Comparison of ENCODE assay signal across 17 cellular contexts in the genomic region with DNA sequence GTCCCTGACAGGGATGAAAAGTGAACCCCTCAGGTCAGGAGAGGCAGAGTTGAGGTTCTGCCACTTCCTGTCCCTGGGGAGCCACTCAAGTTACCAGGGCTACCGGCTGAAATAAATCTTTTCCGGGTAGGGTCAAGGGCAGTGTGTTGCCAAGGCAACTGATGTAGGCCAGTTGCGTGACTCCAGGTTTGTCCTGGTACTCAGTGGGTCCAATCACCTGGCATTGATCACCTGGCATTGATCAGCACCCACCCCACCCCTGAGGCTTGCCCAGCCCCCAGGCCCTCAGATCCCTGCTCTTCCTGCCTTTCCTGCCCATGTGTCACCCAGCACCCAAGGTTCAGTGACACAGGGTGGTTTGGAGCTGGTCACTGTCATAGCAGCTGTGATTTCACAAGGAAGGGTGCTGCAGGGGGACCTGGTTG. TPM values are rescaled to one million over a fixed set of nuclear protein-coding genes. Genes with fewer than 3 reads are reported as not detected.
DNase-seq lines count a peak whose midpoint lies in the region; ATAC-seq, FAIRE-seq and TF ChIP-seq lines count a peak whose summit lies in the region.
"Had no signal": no experiment of that assay in that cellular context is flagged by ENCODE, and none has a peak within 500 bp of the region (broad histone marks: within the 10 kb centered on the region; RNA-seq: fewer than 3 reads in every experiment).

No MANE protein-coding gene starts in this region.

- peak overlapping the region; percentile 47 for H3K27ac Mint-ChIP-seq in activated CD4-positive, alpha-beta T cell treated with anti-CD3 and anti-CD28 coated beads for 36 hours
- peak overlapping the region in 1 of 3 donors; percentile 16 for H3K27ac Mint-ChIP-seq in IgD-negative memory B cell
- peak overlapping the region; percentile 37 for H3K27ac Mint-ChIP-seq in stimulated activated naive B cell treated with anti-CD40 and anti-IgM and Interleukin-4, amounts not matched to agents 10 μg/mL and 1 μg/mL and 100 μg/mL, for 72 hours
- H3K27ac Mint-ChIP-seq: WTC11 had no signal

- TF ChIP-seq POLR2A in K562 (conservative IDR thresholded peaks at IDR 0.05) = no peak; the same call in 1 of the 2 replicates

- no peaks in the 10 kb centered on the region for H4K20me1 ChIP-seq in K562 (replicated peaks; ENCODE audit: control insufficient read depth, insufficient read depth, low read length)

- H3K27ac ChIP-seq in K562 (ENCODE audit: extremely low read depth, low read depth, low read length) (no peak overlapping the region), trophoblast cell (ENCODE audit: low read depth, low read length) (no peak overlapping the region)
- H3K27ac ChIP-seq: GM23248 had no signal

- BruUV-seq in K562 (replicated peaks; lab: Mats Ljungman, UMichigan) = no TSS peak

- H3K36me3 Mint-ChIP-seq in activated CD4-positive, alpha-beta T cell treated with anti-CD3 and anti-CD28 coated beads for 36 hours (ENCODE audit: low read depth) = peaks cover 29% of the 10 kb centered on the region
- H3K36me3 Mint-ChIP-seq in IgD-negative memory B cell = no peaks in the 10 kb centered on the region
- peaks cover 38 to 39% of the 10 kb centered on the region in 2 donors for H3K36me3 Mint-ChIP-seq in stimulated activated naive B cell treated with anti-CD40 and anti-IgM and Interleukin-4, amounts not matched to agents 10 μg/mL and 1 μg/mL and 100 μg/mL, for 72 hours
- H3K36me3 Mint-ChIP-seq: WTC11 had no signal

- H3K4me3 ChIP-seq in K562 (no peak overlapping the region), trophoblast cell (ENCODE audit: low read depth, low read length) (no peak overlapping the region)
- H3K4me3 ChIP-seq: GM23248, transverse colon had no signal

- H3K4me1 ChIP-seq in K562 (replicated peaks in 1 of 2; ENCODE audit: control insufficient read depth in 2 of 2, insufficient read depth in 2 of 2, low read length in 2 of 2) = peaks cover 6 to 70% of the 10 kb centered on the region in 2 experiments; a peak in 4 of 5 replicates
- peaks cover 29 to 42% of the 10 kb centered on the region in 2 experiments for H3K4me1 ChIP-seq in trophoblast cell (ENCODE audit: control insufficient read depth in 1 of 2, insufficient read depth in 2 of 2, low read length in 2 of 2)

- no peak for TF ChIP-seq CTCF in K562 (IDR thresholded peaks at IDR 0.05 in 2 of 3, conservative IDR thresholded peaks at IDR 0.05 in 1 of 3; ENCODE audit: insufficient read depth in 2 of 3, low read depth in 1 of 3, low read length in 3 of 3)

- no peaks in the 10 kb centered on the region for H3K9me3 Mint-ChIP-seq in activated CD4-positive, alpha-beta T cell treated with anti-CD3 and anti-CD28 coated beads for 36 hours (ENCODE audit: low read depth)
- no peaks in the 10 kb centered on the region for H3K9me3 Mint-ChIP-seq in IgD-negative memory B cell
- no peaks in the 10 kb centered on the region for H3K9me3 Mint-ChIP-seq in stimulated activated naive B cell treated with anti-CD40 and anti-IgM and Interleukin-4, amounts not matched to agents 10 μg/mL and 1 μg/mL and 100 μg/mL, for 72 hours
- H3K9me3 Mint-ChIP-seq: WTC11 had no signal

- no peak overlapping the region for H4K8ac ChIP-seq in trophoblast cell (ENCODE audit: low read depth, low read length)

- no peaks in the 10 kb centered on the region for H3K79me1 ChIP-seq in trophoblast cell (ENCODE audit: low read length)

- H3K9me3 ChIP-seq in K562 (replicated peaks; ENCODE audit: control insufficient read depth, insufficient read depth, low read depth, low read length) (no peaks in the 10 kb centered on the region), trophoblast cell (ENCODE audit: insufficient read depth, low read depth, low read length) (peaks cover 8% of the 10 kb centered on the region)
- H3K9me3 ChIP-seq: transverse colon had no signal

- no peak overlapping the region for H3K4ac ChIP-seq in trophoblast cell (ENCODE audit: low read depth, low read length)

- H3K4me3 Mint-ChIP-seq in activated CD4-positive, alpha-beta T cell treated with anti-CD3 and anti-CD28 coated beads for 36 hours = no peak overlapping the region
- H3K4me3 Mint-ChIP-seq in IgD-negative memory B cell = peak overlapping the region in 3 of 4 donors; percentile 19 to 83 (median 43)
- H3K4me3 Mint-ChIP-seq in stimulated activated naive B cell treated with anti-CD40 and anti-IgM and Interleukin-4, amounts not matched to agents 10 μg/mL and 1 μg/mL and 100 μg/mL, for 72 hours = no peak overlapping the region
- H3K4me3 Mint-ChIP-seq: WTC11 had no signal

- no peak overlapping the region for H2AK5ac ChIP-seq in trophoblast cell (ENCODE audit: low read length)

- H3K79me2 ChIP-seq in K562 (ENCODE audit: control insufficient read depth, insufficient read depth, low read length) (no peaks in the 10 kb centered on the region), trophoblast cell (ENCODE audit: control insufficient read depth, insufficient read depth, low read length, poor library complexity) (no peaks in the 10 kb centered on the region)

- ATAC-seq in activated CD4-positive, alpha-beta T cell treated with anti-CD3 and anti-CD28 coated beads for 36 hours = no peak
- ATAC-seq in K562 (no peak), Right ventricle myocardium superior (ENCODE audit: poor library complexity) (no peak)
- ATAC-seq in stimulated activated naive B cell treated with anti-CD40 and anti-IgM and Interleukin-4, amounts not matched to agents 10 μg/mL and 1 μg/mL and 100 μg/mL, for 72 hours (replicated peaks) = no peak
- ATAC-seq: right cardiac atrium, WTC11 had no signal

- H4K91ac ChIP-seq in trophoblast cell (ENCODE audit: low read depth, low read length) = no peak overlapping the region

- no peak overlapping the region for H4K12ac ChIP-seq in trophoblast cell (ENCODE audit: low read depth, low read length)

- H3K4me1 Mint-ChIP-seq in activated CD4-positive, alpha-beta T cell treated with anti-CD3 and anti-CD28 coated beads for 36 hours = peaks cover 41% of the 10 kb centered on the region
- peaks cover 15 to 30% (median 29%) of the 10 kb centered on the region in 3 donors for H3K4me1 Mint-ChIP-seq in IgD-negative memory B cell
- peaks cover 27 to 58% of the 10 kb centered on the region in 2 donors for H3K4me1 Mint-ChIP-seq in stimulated activated naive B cell treated with anti-CD40 and anti-IgM and Interleukin-4, amounts not matched to agents 10 μg/mL and 1 μg/mL and 100 μg/mL, for 72 hours

- in situ Hi-C loops in K562 (cut with MboI) = loop anchor here (25.0 kb wide), 1 partner anchor 105 kb away; a partner anchor contains a TSS

- H3K36me3 ChIP-seq in K562 (ENCODE audit: control insufficient read depth, insufficient read depth, low read length) (peaks cover 7% of the 10 kb centered on the region; the same call in 1 of the 3 replicates), trophoblast cell (ENCODE audit: control insufficient read depth in 1 of 2, insufficient read depth in 2 of 2, low read length in 2 of 2) (peaks cover 0 to 4% of the 10 kb centered on the region in 2 experiments)

- H3K27me3 ChIP-seq in K562 (ENCODE audit: control insufficient read depth in 2 of 2, insufficient read depth in 2 of 2, low read length in 2 of 2) = no peaks in the 10 kb centered on the region
- H3K27me3 ChIP-seq in trophoblast cell (ENCODE audit: insufficient read depth, low read length) = peaks cover 9% of the 10 kb centered on the region

- H2BK5ac ChIP-seq in trophoblast cell (ENCODE audit: low read depth, low read length, poor library complexity) = no peak overlapping the region

- no peak overlapping the region for H3K18ac ChIP-seq in trophoblast cell (ENCODE audit: low read length)

- peak; percentile 44 for FAIRE-seq in K562 (lab: Jason Lieb, UNC)

- WGBS in K562 (ENCODE audit: insufficient coverage, low coverage, missing lambda C conversion rate) = 75% methylated on average over 3 of the region's 3 CpGs
- no CpG with 5 or more reads among the region's 3 CpGs for WGBS in trophoblast cell (ENCODE audit: extremely low coverage, insufficient coverage, insufficient read length)

- H3K9me1 ChIP-seq in K562 (ENCODE audit: control insufficient read depth, insufficient read depth, low read length) = peaks cover 8% of the 10 kb centered on the region

- DNase-seq in activated CD4-positive, alpha-beta T cell treated with anti-CD3 and anti-CD28 coated beads for 36 hours = no peak
- no peak for DNase-seq in activated CD4-positive, alpha-beta T cell treated with anti-CD3 and anti-CD28 coated beads, Interleukin-2, amount 50 U/mL, for 48 hours
- DNase-seq in K562 (ENCODE audit: extremely low read depth in 1 of 4, low spot score in 3 of 4) (no peak), Right ventricle myocardium superior (no peak), trophoblast cell (no peak)
- DNase-seq in stimulated activated naive B cell treated with anti-CD40 and anti-IgM and Interleukin-4, amounts not matched to agents 10 μg/mL and 1 μg/mL and 100 μg/mL, for 72 hours = no peak
- DNase-seq in stimulated activated CD4-positive, alpha-beta T cell treated with anti-CD3 and anti-CD28 coated beads, Interleukin-4, amount 100 ng/mL, for 24 hours = no peak
- DNase-seq: activated effector memory CD4-positive, alpha-beta T cell treated with anti-CD3 and anti-CD28 coated beads, Interleukin-2, amount 50 U/mL, for 16 hours; caudate nucleus; erythroblast; NCI-H446; right cardiac atrium; SIG-M5 had no signal

- no peak overlapping the region for H2BK120ac ChIP-seq in trophoblast cell (ENCODE audit: insufficient read depth, low read length, poor library complexity)

- TF ChIP-seq EP300 in K562 (IDR thresholded peaks at IDR 0.05; ENCODE audit: low read length) = no peak

- H3K27me3 Mint-ChIP-seq in activated CD4-positive, alpha-beta T cell treated with anti-CD3 and anti-CD28 coated beads for 36 hours = no peaks in the 10 kb centered on the region
- H3K27me3 Mint-ChIP-seq in IgD-negative memory B cell = no peaks in the 10 kb centered on the region
- peaks cover 0 to 5% of the 10 kb centered on the region in 2 donors for H3K27me3 Mint-ChIP-seq in stimulated activated naive B cell treated with anti-CD40 and anti-IgM and Interleukin-4, amounts not matched to agents 10 μg/mL and 1 μg/mL and 100 μg/mL, for 72 hours

- no peak overlapping the region for H2BK12ac ChIP-seq in trophoblast cell (ENCODE audit: low read length)

- no peak overlapping the region for H2AFZ ChIP-seq in K562 (ENCODE audit: low read depth, low read length)
- no peak overlapping the region for H2AFZ ChIP-seq in trophoblast cell (ENCODE audit: insufficient read depth, low read length, poor library complexity)
- H2AFZ ChIP-seq: GM23248 had no signal

- CTCF ChIA-PET in activated CD4-positive, alpha-beta T cell treated with anti-CD3 and anti-CD28 coated beads for 36 hours (lab: Charles Lee) = interaction anchor here (1.3 to 1.5 kb wide), 2 partner anchors 8 to 19 kb away, joined by 5 to 7 read pairs; a partner anchor contains a TSS
- CTCF ChIA-PET in K562 (lab: Yijun Ruan, JAX; ENCODE audit: low intra/inter-chr PET ratio) = no interaction called here

- POLR2A ChIA-PET in activated CD4-positive, alpha-beta T cell treated with anti-CD3 and anti-CD28 coated beads for 36 hours (lab: Charles Lee) = no interaction called here
- POLR2A ChIA-PET in K562 (lab: Yijun Ruan, JAX) = interaction anchor here (0.6 to 0.7 kb wide), 2 partner anchors 85 to 1405 kb away, joined by 3 read pairs; no protein-coding TSS in a partner anchor

- no peak for TF ChIP-seq RAD21 in K562 (CRISPR knock-in tag; conservative IDR thresholded peaks at IDR 0.05 in 1 of 2, IDR thresholded peaks at IDR 0.05 in 1 of 2)

- H3K14ac ChIP-seq in trophoblast cell (ENCODE audit: low read length) = no peak overlapping the region

- H3K4me2 ChIP-seq in K562 (ENCODE audit: insufficient read depth, low read length) = no peak overlapping the region
- H3K4me2 ChIP-seq in trophoblast cell (ENCODE audit: low read length) = no peak overlapping the region

- H3K23ac ChIP-seq in trophoblast cell (ENCODE audit: low read length) = no peak overlapping the region

- intact Hi-C loops in activated CD4-positive, alpha-beta T cell treated with anti-CD3 and anti-CD28 coated beads for 36 hours (cut with DNase I, micrococcal nuclease) = loop anchor here in 1 of 2 experiments (2.0 kb wide), 1 partner anchor 15 kb away; no protein-coding TSS in a partner anchor
- intact Hi-C loops in K562 (cut with micrococcal nuclease) (no loop called here), Right ventricle myocardium superior (cut with DNase I) (loop anchor here (10.0 kb wide), 1 partner anchor 157 kb away; a partner anchor contains a TSS)

- peak overlapping the region in 1 of 2 experiments; percentile 60; a peak in 1 of 4 replicates for H3K9ac ChIP-seq in K562 (ENCODE audit: insufficient read depth in 1 of 2, low read depth in 2 of 2, low read length in 2 of 2)
- H3K9ac ChIP-seq in trophoblast cell (ENCODE audit: low read length) = no peak overlapping the region
- H3K9ac ChIP-seq: GM23248 had no signal

RNA-seq across cellular contexts. Expression of a gene that starts 5.9 kb away (rescaled TPM):
- 10 to 100 TPM in 1 of 2 experiments, 1 to 10 TPM in 1; 9.9 to 13.1 TPM for total RNA-seq in activated CD4-positive, alpha-beta T cell treated with anti-CD3 and anti-CD28 coated beads for 36 hours
- polyA plus RNA-seq in IgD-negative memory B cell = 0.73 TPM
- total RNA-seq in K562 (2011; cell fraction: chromatin; rRNA removed; ENCODE audit: low replicate concordance) = 7.1 and 11.6 TPM in 2 replicates
- 13.0 and 18.8 TPM in 2 replicates for total RNA-seq in K562 (2011; cell fraction: nucleolus; rRNA removed)
- total RNA-seq in K562 (2011; cell fraction: nucleoplasm; rRNA removed) = 5.2 and 5.7 TPM in 2 replicates
- total RNA-seq in K562 (2014; rRNA removed) = 1.3 and 1.8 TPM in 2 replicates
- 0.48 TPM in 1 of 2 replicates, not detected in the other for total RNA-seq in K562 (2014; rRNA removed; fragmentation: Illumina TruSeq; extraction: Trizol)
- 1.1 TPM in 2 replicates for total RNA-seq in K562 (2015; rRNA removed; fragmentation: Illumina TruSeq; extraction: Trizol)
- 3.2 and 5.3 TPM in 2 replicates for total RNA-seq in K562 (2021)
- polyA plus RNA-seq in K562 (2011; rRNA removed) = 0.42 and 2.1 TPM in 2 replicates
- 0.96 and 3.5 TPM in 2 replicates for polyA plus RNA-seq in K562 (2011; cell fraction: cytosol; rRNA removed)
- polyA plus RNA-seq in K562 (2011; cell fraction: nucleus; rRNA removed) = 11.2 and 27.2 TPM in 2 replicates
- 4.8 and 12.8 TPM in 2 replicates for polyA plus RNA-seq in K562 (2012)
- polyA plus RNA-seq in K562 (2014; fragmentation: Illumina TruSeq; extraction: Trizol) = 0.48 and 2.8 TPM in 2 replicates
- polyA plus RNA-seq in K562 (2014; fragmentation: Nextera tagmentation; extraction: Ambion mirVana) = under 1 TPM; 0.13 to 0.14 TPM
- 4.2 and 8.1 TPM in 2 replicates for polyA plus RNA-seq in K562 (2014; rRNA removed)
- not detected in 2 replicates for polyA minus RNA-seq in K562 (2011; rRNA and poly(A)+ RNA removed)
- not detected in 2 replicates for polyA minus RNA-seq in K562 (2011; cell fraction: cytosol; rRNA and poly(A)+ RNA removed)
- polyA minus RNA-seq in K562 (2011; cell fraction: nucleus; rRNA and poly(A)+ RNA removed) = 2.0 and 3.4 TPM in 2 replicates
- total RNA-seq in Right ventricle myocardium superior = 0.54 TPM
- 1.4 and 2.0 TPM in 2 replicates for polyA plus RNA-seq in trophoblast cell (2013)
- total RNA-seq: GM23248 had no signal
- polyA plus RNA-seq: GM23248 had no signal

RNA-seq across cellular contexts. Expression of a gene that starts 18.2 kb away (rescaled TPM):
- total RNA-seq in activated CD4-positive, alpha-beta T cell treated with anti-CD3 and anti-CD28 coated beads for 36 hours = 10 to 100 TPM; 70.3 to 71.7 TPM
- polyA plus RNA-seq in IgD-negative memory B cell = 160 TPM
- total RNA-seq in K562 (2011; cell fraction: chromatin; rRNA removed; ENCODE audit: low replicate concordance) = 117 and 377 TPM in 2 replicates
- 224 and 228 TPM in 2 replicates for total RNA-seq in K562 (2011; cell fraction: nucleolus; rRNA removed)
- total RNA-seq in K562 (2011; cell fraction: nucleoplasm; rRNA removed) = 133 and 136 TPM in 2 replicates
- 15.0 and 33.7 TPM in 2 replicates for total RNA-seq in K562 (2014; rRNA removed)
- total RNA-seq in K562 (2014; rRNA removed; fragmentation: Illumina TruSeq; extraction: Trizol) = 3.3 and 6.0 TPM in 2 replicates
- 15.0 and 17.2 TPM in 2 replicates for total RNA-seq in K562 (2015; rRNA removed; fragmentation: Illumina TruSeq; extraction: Trizol)
- 56.0 and 63.3 TPM in 2 replicates for total RNA-seq in K562 (2021)
- 9.0 and 22.2 TPM in 2 replicates for polyA plus RNA-seq in K562 (2011; rRNA removed)
- polyA plus RNA-seq in K562 (2011; cell fraction: cytosol; rRNA removed) = 8.5 and 16.9 TPM in 2 replicates
- 184 and 234 TPM in 2 replicates for polyA plus RNA-seq in K562 (2011; cell fraction: nucleus; rRNA removed)
- polyA plus RNA-seq in K562 (2012) = 28.5 and 77.6 TPM in 2 replicates
- polyA plus RNA-seq in K562 (2014; fragmentation: Illumina TruSeq; extraction: Trizol) = 15.7 and 28.6 TPM in 2 replicates
- under 1 TPM; 0.06 to 0.25 TPM for polyA plus RNA-seq in K562 (2014; fragmentation: Nextera tagmentation; extraction: Ambion mirVana)
- polyA plus RNA-seq in K562 (2014; rRNA removed) = 41.0 and 53.0 TPM in 2 replicates
- polyA minus RNA-seq in K562 (2011; rRNA and poly(A)+ RNA removed) = 7.4 and 7.6 TPM in 2 replicates
- 25.4 and 28.8 TPM in 2 replicates for polyA minus RNA-seq in K562 (2011; cell fraction: cytosol; rRNA and poly(A)+ RNA removed)
- 61.5 and 71.8 TPM in 2 replicates for polyA minus RNA-seq in K562 (2011; cell fraction: nucleus; rRNA and poly(A)+ RNA removed)
- 22.8 TPM for total RNA-seq in Right ventricle myocardium superior
- 37.0 and 40.0 TPM in 2 replicates for polyA plus RNA-seq in trophoblast cell (2013)

RNA-seq across cellular contexts. Expression of a gene that starts 18.4 kb away (rescaled TPM):
- 1 to 10 TPM; 1.4 to 2.1 TPM for total RNA-seq in activated CD4-positive, alpha-beta T cell treated with anti-CD3 and anti-CD28 coated beads for 36 hours
- polyA plus RNA-seq in IgD-negative memory B cell (0.36 TPM), K562 (2011; rRNA removed) (0.50 and 0.57 TPM in 2 replicates), K562 (2014; fragmentation: Illumina TruSeq; extraction: Trizol) (0.42 and 0.80 TPM in 2 replicates), K562 (2014; fragmentation: Nextera tagmentation; extraction: Ambion mirVana) (under 1 TPM; 0.17 to 0.27 TPM), K562 (2014; rRNA removed) (0.73 and 1.3 TPM in 2 replicates)
- 1.5 and 2.7 TPM in 2 replicates for total RNA-seq in K562 (2011; cell fraction: chromatin; rRNA removed; ENCODE audit: low replicate concordance)
- 1.6 and 2.0 TPM in 2 replicates for total RNA-seq in K562 (2011; cell fraction: nucleolus; rRNA removed)
- total RNA-seq in K562 (2011; cell fraction: nucleoplasm; rRNA removed) = 1.1 and 2.1 TPM in 2 replicates
- total RNA-seq in K562 (2014; rRNA removed) (0.50 and 1.4 TPM in 2 replicates), K562 (2014; rRNA removed; fragmentation: Illumina TruSeq; extraction: Trizol) (0.10 and 0.33 TPM in 2 replicates), K562 (2015; rRNA removed; fragmentation: Illumina TruSeq; extraction: Trizol) (0.49 and 0.51 TPM in 2 replicates), K562 (2021) (0.94 and 0.95 TPM in 2 replicates), Right ventricle myocardium superior (0.35 TPM)
- 0.86 and 1.00 TPM in 2 replicates for polyA plus RNA-seq in K562 (2011; cell fraction: cytosol; rRNA removed)
- polyA plus RNA-seq in K562 (2011; cell fraction: nucleus; rRNA removed) = 2.1 and 3.5 TPM in 2 replicates
- 0.52 and 1.0 TPM in 2 replicates for polyA plus RNA-seq in K562 (2012)
- 0.51 and 0.84 TPM in 2 replicates for polyA minus RNA-seq in K562 (2011; rRNA and poly(A)+ RNA removed)
- polyA minus RNA-seq in K562 (2011; cell fraction: cytosol; rRNA and poly(A)+ RNA removed) = 0.67 TPM in 1 of 2 replicates, not detected in the other
- 0.67 and 0.78 TPM in 2 replicates for polyA minus RNA-seq in K562 (2011; cell fraction: nucleus; rRNA and poly(A)+ RNA removed)
- 0.29 and 0.47 TPM in 2 replicates for polyA plus RNA-seq in trophoblast cell (2013)

RNA-seq across cellular contexts. Expression of a gene that starts 28.8 kb away (rescaled TPM):
- 10 to 100 TPM; 49.3 to 49.4 TPM for total RNA-seq in activated CD4-positive, alpha-beta T cell treated with anti-CD3 and anti-CD28 coated beads for 36 hours
- polyA plus RNA-seq in IgD-negative memory B cell (7.3 TPM), K562 (2011; rRNA removed) (4.6 and 5.2 TPM in 2 replicates), K562 (2014; fragmentation: Illumina TruSeq; extraction: Trizol) (6.5 and 9.6 TPM in 2 replicates), K562 (2014; fragmentation: Nextera tagmentation; extraction: Ambion mirVana) (under 1 TPM; 0.31 to 0.32 TPM), K562 (2014; rRNA removed) (10.0 and 16.8 TPM in 2 replicates)
- 25.6 and 42.2 TPM in 2 replicates for total RNA-seq in K562 (2011; cell fraction: chromatin; rRNA removed; ENCODE audit: low replicate concordance)
- total RNA-seq in K562 (2011; cell fraction: nucleolus; rRNA removed) = 22.7 and 25.7 TPM in 2 replicates
- 28.4 and 39.7 TPM in 2 replicates for total RNA-seq in K562 (2011; cell fraction: nucleoplasm; rRNA removed)
- total RNA-seq in K562 (2014; rRNA removed) (11.7 and 20.2 TPM in 2 replicates), K562 (2014; rRNA removed; fragmentation: Illumina TruSeq; extraction: Trizol) (3.6 and 4.3 TPM in 2 replicates), K562 (2015; rRNA removed; fragmentation: Illumina TruSeq; extraction: Trizol) (7.8 and 9.3 TPM in 2 replicates), K562 (2021) (23.1 and 23.4 TPM in 2 replicates), Right ventricle myocardium superior (19.8 TPM)
- 3.8 and 25.5 TPM in 2 replicates for polyA plus RNA-seq in K562 (2011; cell fraction: cytosol; rRNA removed)
- 12.0 and 33.1 TPM in 2 replicates for polyA plus RNA-seq in K562 (2011; cell fraction: nucleus; rRNA removed)
- 9.7 and 18.9 TPM in 2 replicates for polyA plus RNA-seq in K562 (2012)
- polyA minus RNA-seq in K562 (2011; rRNA and poly(A)+ RNA removed) = 3.7 and 4.3 TPM in 2 replicates
- 3.9 and 8.0 TPM in 2 replicates for polyA minus RNA-seq in K562 (2011; cell fraction: cytosol; rRNA and poly(A)+ RNA removed)
- 10.2 and 12.1 TPM in 2 replicates for polyA minus RNA-seq in K562 (2011; cell fraction: nucleus; rRNA and poly(A)+ RNA removed)
- polyA plus RNA-seq in trophoblast cell (2013) = 3.0 TPM in 2 replicates

RNA-seq across cellular contexts. Expression of a gene that starts 34.4 kb away (rescaled TPM):
- 1 to 10 TPM; 7.6 to 8.9 TPM for total RNA-seq in activated CD4-positive, alpha-beta T cell treated with anti-CD3 and anti-CD28 coated beads for 36 hours
- polyA plus RNA-seq in IgD-negative memory B cell (0.98 TPM), K562 (2011; rRNA removed) (5.0 and 11.8 TPM in 2 replicates), K562 (2014; fragmentation: Illumina TruSeq; extraction: Trizol) (30.4 and 31.8 TPM in 2 replicates), K562 (2014; fragmentation: Nextera tagmentation; extraction: Ambion mirVana) (1 to 10 TPM; 5.2 to 5.4 TPM), K562 (2014; rRNA removed) (28.0 and 28.6 TPM in 2 replicates)
- total RNA-seq in K562 (2011; cell fraction: chromatin; rRNA removed; ENCODE audit: low replicate concordance) = 11.5 and 28.7 TPM in 2 replicates
- 29.5 and 34.2 TPM in 2 replicates for total RNA-seq in K562 (2011; cell fraction: nucleolus; rRNA removed)
- total RNA-seq in K562 (2011; cell fraction: nucleoplasm; rRNA removed) = 23.0 and 24.9 TPM in 2 replicates
- total RNA-seq in K562 (2014; rRNA removed) (13.5 and 14.1 TPM in 2 replicates), K562 (2014; rRNA removed; fragmentation: Illumina TruSeq; extraction: Trizol) (3.8 and 4.5 TPM in 2 replicates), K562 (2015; rRNA removed; fragmentation: Illumina TruSeq; extraction: Trizol) (8.9 and 10.0 TPM in 2 replicates), K562 (2021) (32.4 and 33.9 TPM in 2 replicates), Right ventricle myocardium superior (42.2 TPM)
- 9.0 and 11.0 TPM in 2 replicates for polyA plus RNA-seq in K562 (2011; cell fraction: cytosol; rRNA removed)
- polyA plus RNA-seq in K562 (2011; cell fraction: nucleus; rRNA removed) = 59.3 and 94.1 TPM in 2 replicates
- 21.8 and 34.6 TPM in 2 replicates for polyA plus RNA-seq in K562 (2012)
- polyA minus RNA-seq in K562 (2011; rRNA and poly(A)+ RNA removed) = 1.6 and 2.0 TPM in 2 replicates
- polyA minus RNA-seq in K562 (2011; cell fraction: cytosol; rRNA and poly(A)+ RNA removed) = 5.7 and 10.1 TPM in 2 replicates
- 7.3 and 10.7 TPM in 2 replicates for polyA minus RNA-seq in K562 (2011; cell fraction: nucleus; rRNA and poly(A)+ RNA removed)
- polyA plus RNA-seq in trophoblast cell (2013) = 37.2 and 37.6 TPM in 2 replicates

Comparison
In these comparisons a context has a peak if more than half of its experiments do, and no peak if none do; other contexts are left out.
1. H3K4me3 Mint-ChIP-seq: peak in IgD-negative memory B cell (3 of 4); none in activated CD4-positive, alpha-beta T cell treated with anti-CD3 and anti-CD28 coated beads for 36 hours (single experiment) and stimulated activated naive B cell treated with anti-CD40 and anti-IgM and Interleukin-4, amounts not matched to agents 10 μg/mL and 1 μg/mL and 100 μg/mL, for 72 hours (0 of 2).